16 cellular contexts compared by ENCODE assay signal in the genomic region with DNA sequence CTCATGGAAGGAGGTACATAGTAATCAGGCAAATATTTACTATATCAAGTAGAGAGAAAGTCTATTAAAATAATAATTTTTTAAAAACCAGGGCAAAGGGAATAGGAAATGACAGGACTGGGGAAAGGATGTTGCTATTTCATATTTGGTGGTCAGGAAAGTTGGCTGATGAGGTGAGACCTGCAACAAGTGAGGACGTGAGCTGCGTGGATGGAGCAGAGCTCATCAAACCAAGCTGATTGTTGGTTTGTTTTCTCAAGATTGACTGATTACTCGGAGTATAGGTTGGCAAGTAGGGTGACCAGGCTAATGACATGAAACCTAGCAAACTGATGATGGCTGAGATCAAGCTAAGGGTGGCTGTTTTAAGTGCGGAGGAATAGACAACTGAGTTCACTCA. TPM values are rescaled to one million over a fixed set of nuclear protein-coding genes. Genes with fewer than 3 reads are reported as not detected.
DNase-seq lines count a peak whose midpoint lies in the region; TF ChIP-seq lines count a peak whose summit lies in the region.
"Had no signal": no experiment of that assay in that cellular context is flagged by ENCODE, and none has a peak within 500 bp of the region (broad histone marks: within the 10 kb centered on the region; RNA-seq: fewer than 3 reads in every experiment).

No MANE protein-coding gene starts in this region.

- H3K27ac ChIP-seq in H9 (ENCODE audit: insufficient read length, low read depth, low read length) (no peak overlapping the region), iPS-18a (ENCODE audit: low read length) (no peak overlapping the region), suprapubic skin (peak overlapping the region; percentile 91), brain microvascular endothelial cell (no peak overlapping the region)
- H3K27ac ChIP-seq: cardiac muscle cell had no signal

- H3K9ac ChIP-seq in H9 (ENCODE audit: extremely low read depth, insufficient read length, low read length) (no peak overlapping the region), iPS-18a (ENCODE audit: low read length) (no peak overlapping the region)

- peak overlapping the region; percentile 5 to 57; a peak in 4 of 5 replicates for H3K4me3 Mint-ChIP-seq in H9
- H3K4me3 Mint-ChIP-seq: activated naive CD4-positive, alpha-beta T cell treated with anti-CD3 and anti-CD28 coated beads for 36 hours; T-helper 1 cell treated with Interleukin-12 subunit alpha and Interleukin-12 subunit beta and Interleukin-4 antibody, amounts not matched to agents 30 μg/mL and 1 μg/mL, for 36 hours had no signal

- H4K5ac ChIP-seq in H9 (ENCODE audit: insufficient read length, low read depth, low read length): no peak overlapping the region

- H4K8ac ChIP-seq in H9 (replicated peaks; ENCODE audit: insufficient read length, low read depth, low read length): no peak overlapping the region

- H2AK5ac ChIP-seq in H9 (ENCODE audit: insufficient read length, low read length): no peak overlapping the region

- no peak overlapping the region for H2BK5ac ChIP-seq in H9 (ENCODE audit: insufficient read length, low read length)

- TF ChIP-seq CTCF in H9 (conservative IDR thresholded peaks at IDR 0.05) (no peak), astrocyte of the cerebellum (IDR thresholded peaks at IDR 0.05; ENCODE audit: low read depth, low read length, missing control alignments) (no peak), suprapubic skin (IDR thresholded peaks at IDR 0.05) (no peak), brain microvascular endothelial cell (IDR thresholded peaks at IDR 0.05; ENCODE audit: low read depth, low read length, missing control alignments) (no peak)

- H3K4me3 ChIP-seq in astrocyte of the cerebellum (ENCODE audit: low read depth, low read length): peak overlapping the region; percentile 19
- peak overlapping the region; percentile 44 for H3K4me3 ChIP-seq in iPS-18a (ENCODE audit: low read length)
- H3K4me3 ChIP-seq in suprapubic skin: peak overlapping the region; percentile 22
- H3K4me3 ChIP-seq in brain microvascular endothelial cell (ENCODE audit: low read depth, low read length): no peak overlapping the region
- H3K4me3 ChIP-seq: cardiac muscle cell, stomach had no signal

- no CpG with 5 or more reads among the region's 4 CpGs for WGBS in H9 (ENCODE audit: extremely low coverage, insufficient read length, low lambda C conversion rate)
- 37% methylated on average over 4 of the region's 4 CpGs for WGBS in suprapubic skin

- peak overlapping the region; percentile 20 for H3K4me2 ChIP-seq in H9 (ENCODE audit: insufficient read depth, insufficient read length, low read length)

- H3K27ac Mint-ChIP-seq in H9: peak overlapping the region; percentile 15 to 55 (median 46); a peak in 4 of 7 replicates
- H3K27ac Mint-ChIP-seq: activated naive CD4-positive, alpha-beta T cell treated with anti-CD3 and anti-CD28 coated beads for 36 hours; CD14-positive monocyte; T-helper 1 cell treated with Interleukin-12 subunit alpha and Interleukin-12 subunit beta and Interleukin-4 antibody, amounts not matched to agents 30 μg/mL and 1 μg/mL, for 36 hours had no signal

- peaks cover 76% of the 10 kb centered on the region for H3K79me2 ChIP-seq in H9 (ENCODE audit: insufficient read depth, low read length)

- H3T11ph ChIP-seq in H9 (ENCODE audit: low read length): no peak overlapping the region

- no peak overlapping the region for H3K56ac ChIP-seq in H9 (ENCODE audit: insufficient read length, low read depth, low read length)

- no peak overlapping the region for H3K4ac ChIP-seq in H9 (ENCODE audit: low read depth, low read length)

- no peaks in the 10 kb centered on the region for H4K20me1 ChIP-seq in H9 (ENCODE audit: control insufficient read depth, insufficient read depth, insufficient read length)

- H3K4me1 Mint-ChIP-seq in H9: peaks cover 59 to 66% of the 10 kb centered on the region in 2 experiments

- no peak overlapping the region for H4K91ac ChIP-seq in H9 (ENCODE audit: insufficient read length, low read depth, low read length)

- no peak for DNase-seq in H9
- DNase-seq in astrocyte of the cerebellum (ENCODE audit: low read depth): no peak
- DNase-seq in suprapubic skin (ENCODE audit: low spot score in 2 of 2): no peak
- no peak for DNase-seq in activated effector memory CD4-positive, alpha-beta T cell treated with anti-CD3 and anti-CD28 coated beads, Interleukin-2, amount 50 U/mL, for 16 hours
- no peak for DNase-seq in brain microvascular endothelial cell
- DNase-seq in GF-D8 (lab: John Stamatoyannopoulos, UW): no peak
- DNase-seq: activated CD4-positive, CD25-positive, alpha-beta regulatory T cell treated with anti-CD3 and anti-CD28 coated beads, Interleukin-2, amount 50 U/mL, for 72 hours; activated CD8-positive, alpha-beta memory T cell treated with anti-CD3 and anti-CD28 coated beads, Interleukin-2, amount 50 U/mL, for 4 hours; activated naive CD4-positive, alpha-beta T cell treated with anti-CD3 and anti-CD28 coated beads for 36 hours; NCI-H187 treated with DMSO at 0.1 percent for 48 hours; stimulated activated CD4-positive, alpha-beta T cell treated with anti-CD3 and anti-CD28 coated beads, Interleukin-12 subunit alpha, Interleukin-12 subunit beta, amount 100 ng/mL, for 4 hours; stomach had no signal

- H3K14ac ChIP-seq in H9 (ENCODE audit: insufficient read depth, low read length): no peak overlapping the region

- no peak for TF ChIP-seq EP300 in suprapubic skin (IDR thresholded peaks at IDR 0.05)

- no peaks in the 10 kb centered on the region for H3K27me3 Mint-ChIP-seq in H9 (ENCODE audit: low read depth)

- H3K27me3 ChIP-seq in H9 (ENCODE audit: insufficient read depth, low read length): no peaks in the 10 kb centered on the region
- no peaks in the 10 kb centered on the region for H3K27me3 ChIP-seq in iPS-18a (ENCODE audit: control insufficient read depth, insufficient read depth, low read length)
- H3K27me3 ChIP-seq in suprapubic skin: no peaks in the 10 kb centered on the region
- no peaks in the 10 kb centered on the region for H3K27me3 ChIP-seq in brain microvascular endothelial cell (replicated peaks)
- H3K27me3 ChIP-seq: cardiac muscle cell had no signal

- H3K23ac ChIP-seq in H9 (ENCODE audit: insufficient read length, low read depth, low read length): no peak overlapping the region

- no peak overlapping the region for H2BK12ac ChIP-seq in H9 (ENCODE audit: insufficient read length, low read depth, low read length)

- no peak overlapping the region for H2BK120ac ChIP-seq in H9 (ENCODE audit: low read depth, low read length, poor library complexity, severe bottlenecking)

- H3K23me2 ChIP-seq in H9 (ENCODE audit: insufficient read length, low read depth, low read length, poor library complexity, severe bottlenecking): no peaks in the 10 kb centered on the region

- H2BK20ac ChIP-seq in H9 (ENCODE audit: low read depth, low read length, poor library complexity, severe bottlenecking): no peak overlapping the region

- H2BK15ac ChIP-seq in H9 (ENCODE audit: low read depth, low read length): no peak overlapping the region

- peaks cover 55% of the 10 kb centered on the region for H3K36me3 ChIP-seq in iPS-18a (ENCODE audit: control insufficient read depth, low read depth, low read length)
- peaks cover under 1% of the 10 kb centered on the region for H3K36me3 ChIP-seq in suprapubic skin
- H3K36me3 ChIP-seq in brain microvascular endothelial cell (replicated peaks): peaks cover 21% of the 10 kb centered on the region
- H3K36me3 ChIP-seq: cardiac muscle cell had no signal

- H3K18ac ChIP-seq in H9 (ENCODE audit: insufficient read length, low read depth, low read length): no peak overlapping the region

- H3K79me1 ChIP-seq in H9 (ENCODE audit: insufficient read depth, low read depth, low read length, poor library complexity, severe bottlenecking): no peaks in the 10 kb centered on the region

- H3K4me1 ChIP-seq in H9 (ENCODE audit: insufficient read depth, low read length) (peaks cover 5% of the 10 kb centered on the region; the same call in 1 of the 2 replicates), iPS-18a (ENCODE audit: control insufficient read depth, low read depth, low read length) (peaks cover 46% of the 10 kb centered on the region), suprapubic skin (peaks cover 61% of the 10 kb centered on the region)

- H2AFZ ChIP-seq in H9 (ENCODE audit: low read length): no peak overlapping the region

- peaks cover 58 to 68% (median 62%) of the 10 kb centered on the region in 3 experiments for H3K36me3 Mint-ChIP-seq in H9 (ENCODE audit: insufficient read depth in 1 of 3, low read depth in 3 of 3)

- in situ Hi-C loops in astrocyte of the cerebellum (cut with HindIII; ENCODE audit: low sequenced_read_pairs) (no loop called here), brain microvascular endothelial cell (cut with HindIII; ENCODE audit: low pct_ligation_motif_present, low sequenced_read_pairs) (no loop called here)

- H3K9me3 Mint-ChIP-seq in H9: peaks cover under 1 to 2% of the 10 kb centered on the region in 2 experiments; a peak in 1 of 5 replicates
- H3K9me3 Mint-ChIP-seq: activated naive CD4-positive, alpha-beta T cell treated with anti-CD3 and anti-CD28 coated beads for 36 hours; T-helper 1 cell treated with Interleukin-12 subunit alpha and Interleukin-12 subunit beta and Interleukin-4 antibody, amounts not matched to agents 30 μg/mL and 1 μg/mL, for 36 hours had no signal

- H3K9me3 ChIP-seq in H9 (ENCODE audit: control insufficient read depth, low read depth, low read length) (no peaks in the 10 kb centered on the region), iPS-18a (ENCODE audit: control insufficient read depth, low read depth, low read length) (no peaks in the 10 kb centered on the region), suprapubic skin (no peaks in the 10 kb centered on the region)
- H3K9me3 ChIP-seq: stomach had no signal

- TF ChIP-seq POLR2A in suprapubic skin (IDR thresholded peaks at IDR 0.05): no peak

RNA-seq across cellular contexts. Expression of a gene that starts 6.0 kb away (rescaled TPM):
- total RNA-seq in H9 (2021) (528 and 530 TPM in 2 replicates), suprapubic skin (100 to 1,000 TPM; 170 to 484 (median 346) TPM)
